Comparison of ENCODE assay signal across 29 cellular contexts in the genomic region with DNA sequence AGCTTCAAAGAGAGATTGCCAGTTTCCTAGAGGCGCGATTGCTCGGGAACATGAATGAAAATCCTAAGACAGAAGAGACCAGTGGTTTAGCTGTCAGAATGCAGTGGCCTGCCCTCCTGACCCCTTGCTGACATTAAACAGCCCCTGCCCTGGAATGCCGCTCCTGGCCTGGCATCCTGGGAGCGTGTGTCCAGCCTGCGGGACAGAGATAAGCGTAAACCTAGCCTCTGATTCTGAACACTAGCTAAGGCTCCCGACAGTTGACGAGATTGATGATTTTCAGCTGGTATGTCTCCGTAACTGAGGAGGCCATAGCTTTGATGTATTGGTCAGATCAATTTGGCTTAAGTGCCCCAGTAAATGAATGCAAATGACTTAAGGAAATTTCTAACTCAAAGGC.
DNase-seq lines count a peak whose midpoint lies in the region; ATAC-seq and TF ChIP-seq lines count a peak whose summit lies in the region.
"Had no signal": no experiment of that assay in that cellular context is flagged by ENCODE, and none has a peak within 500 bp of the region (broad histone marks: within the 10 kb centered on the region; RNA-seq: fewer than 3 reads in every experiment).

No MANE protein-coding gene starts in this region.

- no peak overlapping the region for H2BK5ac ChIP-seq in neuronal stem cell (ENCODE audit: low read length)

- H3K79me1 ChIP-seq in neuronal stem cell (ENCODE audit: low read depth, low read length) = no peaks in the 10 kb centered on the region

- H3K9me3 Mint-ChIP-seq in WTC11 = peaks cover 4% of the 10 kb centered on the region; the same call in 1 of the 2 replicates
- H3K9me3 Mint-ChIP-seq: activated naive CD8-positive, alpha-beta T cell treated with anti-CD3 and anti-CD28 coated beads for 36 hours; activated T-cell treated with anti-CD3 and anti-CD28 coated beads, Interleukin-2, amount 50 U/mL, for 24 hours; T-helper 1 cell treated with Interleukin-12 subunit alpha and Interleukin-12 subunit beta and Interleukin-4 antibody, amounts not matched to agents 30 μg/mL and 1 μg/mL, for 36 hours had no signal

- H3K36me3 ChIP-seq in neuronal stem cell (replicated peaks in 1 of 2; ENCODE audit: control insufficient read depth in 2 of 2, insufficient read depth in 2 of 2, low read length in 2 of 2) (no peaks in the 10 kb centered on the region), vagina (no peaks in the 10 kb centered on the region), colonic mucosa (no peaks in the 10 kb centered on the region)
- H3K36me3 ChIP-seq: MG63, tibial nerve had no signal

- H3K4ac ChIP-seq in neuronal stem cell (ENCODE audit: low read length) = no peak overlapping the region

- CTCF ChIA-PET in WTC11 (lab: Charles Lee) = interaction anchor here (0.7 kb wide), 2 partner anchors 329 to 620 kb away, joined by 3 read pairs; no protein-coding TSS in a partner anchor

- H3K27me3 Mint-ChIP-seq in WTC11 (ENCODE audit: low read depth) = no peaks in the 10 kb centered on the region
- H3K27me3 Mint-ChIP-seq: activated naive CD8-positive, alpha-beta T cell treated with anti-CD3 and anti-CD28 coated beads for 36 hours; activated T-cell treated with anti-CD3 and anti-CD28 coated beads, Interleukin-2, amount 50 U/mL, for 24 hours; CD4-positive, alpha-beta T cell had no signal

- H2BK12ac ChIP-seq in neuronal stem cell (ENCODE audit: low read length) = no peak overlapping the region

- no peak overlapping the region for H4K91ac ChIP-seq in neuronal stem cell (ENCODE audit: low read depth, low read length, poor library complexity)

- no peak overlapping the region for H3K27ac Mint-ChIP-seq in WTC11
- H3K27ac Mint-ChIP-seq: activated naive CD8-positive, alpha-beta T cell treated with anti-CD3 and anti-CD28 coated beads for 36 hours; activated T-cell treated with anti-CD3 and anti-CD28 coated beads, Interleukin-2, amount 50 U/mL, for 24 hours; CD4-positive, alpha-beta T cell; stimulated activated effector memory CD8-positive, alpha-beta T cell treated with anti-CD3 and anti-CD28 coated beads, Interleukin-12 subunit alpha, Interleukin-12 subunit beta, amount 100 ng/mL, for 72 hours; T-helper 1 cell treated with Interleukin-12 subunit alpha and Interleukin-12 subunit beta and Interleukin-4 antibody, amounts not matched to agents 30 μg/mL and 1 μg/mL, for 36 hours had no signal

- ATAC-seq in WTC11 = peak; percentile 66
- no peak for ATAC-seq in GM19395 (IDR thresholded peaks at IDR 0.05; ENCODE audit: unreplicated experiment)
- no peak for ATAC-seq in HG03175 (IDR thresholded peaks at IDR 0.05; ENCODE audit: unreplicated experiment)
- ATAC-seq: esophagus mucosa; psoas muscle; stimulated activated effector memory CD8-positive, alpha-beta T cell treated with anti-CD3 and anti-CD28 coated beads, Interleukin-12 subunit alpha, Interleukin-12 subunit beta, amount 100 ng/mL, for 72 hours had no signal

- H2BK120ac ChIP-seq in neuronal stem cell (ENCODE audit: low read depth, low read length) = no peak overlapping the region

- no peak overlapping the region for H3K4me3 Mint-ChIP-seq in WTC11
- H3K4me3 Mint-ChIP-seq: activated naive CD8-positive, alpha-beta T cell treated with anti-CD3 and anti-CD28 coated beads for 36 hours; activated T-cell treated with anti-CD3 and anti-CD28 coated beads, Interleukin-2, amount 50 U/mL, for 24 hours; CD4-positive, alpha-beta T cell; stimulated activated effector memory CD8-positive, alpha-beta T cell treated with anti-CD3 and anti-CD28 coated beads, Interleukin-12 subunit alpha, Interleukin-12 subunit beta, amount 100 ng/mL, for 72 hours; T-helper 1 cell treated with Interleukin-12 subunit alpha and Interleukin-12 subunit beta and Interleukin-4 antibody, amounts not matched to agents 30 μg/mL and 1 μg/mL, for 36 hours had no signal

- H3K27me3 ChIP-seq in neuronal stem cell (ENCODE audit: control insufficient read depth in 3 of 3, insufficient read depth in 3 of 3, low read depth in 1 of 3, low read length in 3 of 3) = no peaks in the 10 kb centered on the region
- no peaks in the 10 kb centered on the region for H3K27me3 ChIP-seq in vagina
- no peaks in the 10 kb centered on the region for H3K27me3 ChIP-seq in colonic mucosa
- H3K27me3 ChIP-seq: MG63, tibial nerve had no signal

- H3K9me3 ChIP-seq in neuronal stem cell (replicated peaks in 1 of 2; ENCODE audit: control insufficient read depth in 2 of 2, insufficient read depth in 1 of 2, low read depth in 1 of 2, low read length in 2 of 2) (no peaks in the 10 kb centered on the region), vagina (no peaks in the 10 kb centered on the region), colonic mucosa (no peaks in the 10 kb centered on the region)
- H3K9me3 ChIP-seq: MG63, psoas muscle, tibial nerve had no signal

- H2AK5ac ChIP-seq in neuronal stem cell (ENCODE audit: low read depth, low read length) = no peak overlapping the region

- no peak overlapping the region for H3K14ac ChIP-seq in neuronal stem cell (ENCODE audit: low read length)

- H3K27ac ChIP-seq in neuronal stem cell (replicated peaks; ENCODE audit: low read length) (peak overlapping the region; percentile 9), vagina (no peak overlapping the region), colonic mucosa (no peak overlapping the region)
- H3K27ac ChIP-seq: KMS-11, psoas muscle, RWPE1 had no signal

- H4K8ac ChIP-seq in neuronal stem cell (ENCODE audit: low read depth, low read length) = no peak overlapping the region

- no peak overlapping the region for H3K23ac ChIP-seq in neuronal stem cell (ENCODE audit: low read depth, low read length, poor library complexity)

- H3K9ac ChIP-seq in neuronal stem cell (ENCODE audit: low read depth, low read length, poor library complexity) (no peak overlapping the region), colonic mucosa (ENCODE audit: low read depth in 2 of 2, low read length in 2 of 2) (no peak overlapping the region)
- H3K9ac ChIP-seq: KMS-11 had no signal

- no peak overlapping the region for H3K4me2 ChIP-seq in neuronal stem cell (ENCODE audit: insufficient read depth, low read length, poor library complexity, severe bottlenecking)
- H3K4me2 ChIP-seq: KMS-11 had no signal

- no peak overlapping the region for H3K18ac ChIP-seq in neuronal stem cell (ENCODE audit: low read length)

- no peak overlapping the region for H2BK15ac ChIP-seq in neuronal stem cell (ENCODE audit: low read length)

- TF ChIP-seq CTCF in WTC11 (IDR thresholded peaks at IDR 0.05) (no peak), vagina (IDR thresholded peaks at IDR 0.05) (no peak), colonic mucosa (IDR thresholded peaks at IDR 0.05) (no peak)

- H3K4me1 ChIP-seq in neuronal stem cell (ENCODE audit: control insufficient read depth in 2 of 2, insufficient read depth in 1 of 2, low read depth in 1 of 2, low read length in 2 of 2) (peaks cover 8 to 16% of the 10 kb centered on the region in 2 donors), vagina (peaks cover 17% of the 10 kb centered on the region), colonic mucosa (no peaks in the 10 kb centered on the region)
- H3K4me1 ChIP-seq: psoas muscle had no signal

- TF ChIP-seq POLR2A in vagina (IDR thresholded peaks at IDR 0.05) = no peak

- H3K4me1 Mint-ChIP-seq in WTC11 = peaks cover 31% of the 10 kb centered on the region
- H3K4me1 Mint-ChIP-seq: activated naive CD8-positive, alpha-beta T cell treated with anti-CD3 and anti-CD28 coated beads for 36 hours; stimulated activated effector memory CD8-positive, alpha-beta T cell treated with anti-CD3 and anti-CD28 coated beads, Interleukin-12 subunit alpha, Interleukin-12 subunit beta, amount 100 ng/mL, for 72 hours had no signal

- H3K36me3 Mint-ChIP-seq in WTC11 = no peaks in the 10 kb centered on the region
- H3K36me3 Mint-ChIP-seq: activated naive CD8-positive, alpha-beta T cell treated with anti-CD3 and anti-CD28 coated beads for 36 hours; stimulated activated effector memory CD8-positive, alpha-beta T cell treated with anti-CD3 and anti-CD28 coated beads, Interleukin-12 subunit alpha, Interleukin-12 subunit beta, amount 100 ng/mL, for 72 hours had no signal

- intact Hi-C loops in vagina (cut with DNase I) (no loop called here), colonic mucosa (cut with DNase I) (no loop called here)

- POLR2A ChIA-PET in WTC11 (lab: Charles Lee) = interaction anchor here (0.6 kb wide), 1 partner anchor 329 kb away, joined by 3 read pairs; no protein-coding TSS in a partner anchor

- peak; percentile 98 for DNase-seq in ELF-1 (ENCODE audit: low read depth, low spot score)
- DNase-seq in WTC11 (ENCODE audit: low spot score) = peak; percentile 18
- peak; percentile 31 for DNase-seq in iPS-NIHi7 (ENCODE audit: extremely low spot score)
- peak; percentile 33 for DNase-seq in neuronal stem cell (ENCODE audit: low spot score)
- DNase-seq in vagina (ENCODE audit: extremely low spot score in 2 of 2) = no peak
- DNase-seq in colonic mucosa = no peak
- DNase-seq: activated CD4-positive, CD25-positive, alpha-beta regulatory T cell; activated effector memory CD4-positive, alpha-beta T cell treated with anti-CD3 and anti-CD28 coated beads, Interleukin-2, amount 50 U/mL, for 16 hours; activated naive CD8-positive, alpha-beta T cell treated with anti-CD3 and anti-CD28 coated beads for 36 hours; activated T-cell treated with anti-CD3 and anti-CD28 coated beads, Interleukin-2, amount 50 U/mL, for 24 hours; CD4-positive, alpha-beta T cell; cortex of kidney; DND-41; head of caudate nucleus; kidney glomerular epithelial cell; MG63; NCI-H1105; NCI-H187 treated with DMSO at 0.1 percent for 48 hours; NCI-H2171 had no signal

- peak overlapping the region; percentile 12 for H2AFZ ChIP-seq in neuronal stem cell (ENCODE audit: low read length)

- H3K4me3 ChIP-seq in neuronal stem cell (ENCODE audit: low read length in 2 of 2) (no peak overlapping the region), vagina (no peak overlapping the region), colonic mucosa (no peak overlapping the region)
- H3K4me3 ChIP-seq: lung, MG63, psoas muscle, tibial nerve had no signal

- WGBS in neuronal stem cell (ENCODE audit: extremely low coverage in 2 of 2, insufficient read length in 2 of 2, insufficient replicate concordance in 1 of 2), 2 donors = no CpG with 5 or more reads among the region's 10 CpGs

Comparison
In these comparisons a context has a peak if more than half of its experiments do, and no peak if none do; other contexts are left out.
1. DNase-seq: peak in ELF-1 (single experiment), WTC11 (single experiment), iPS-NIHi7 (single experiment) and neuronal stem cell (single experiment); none in vagina (0 of 2) and colonic mucosa (single experiment).